ENCODE assay signal across 8 cellular contexts in the genomic region with DNA sequence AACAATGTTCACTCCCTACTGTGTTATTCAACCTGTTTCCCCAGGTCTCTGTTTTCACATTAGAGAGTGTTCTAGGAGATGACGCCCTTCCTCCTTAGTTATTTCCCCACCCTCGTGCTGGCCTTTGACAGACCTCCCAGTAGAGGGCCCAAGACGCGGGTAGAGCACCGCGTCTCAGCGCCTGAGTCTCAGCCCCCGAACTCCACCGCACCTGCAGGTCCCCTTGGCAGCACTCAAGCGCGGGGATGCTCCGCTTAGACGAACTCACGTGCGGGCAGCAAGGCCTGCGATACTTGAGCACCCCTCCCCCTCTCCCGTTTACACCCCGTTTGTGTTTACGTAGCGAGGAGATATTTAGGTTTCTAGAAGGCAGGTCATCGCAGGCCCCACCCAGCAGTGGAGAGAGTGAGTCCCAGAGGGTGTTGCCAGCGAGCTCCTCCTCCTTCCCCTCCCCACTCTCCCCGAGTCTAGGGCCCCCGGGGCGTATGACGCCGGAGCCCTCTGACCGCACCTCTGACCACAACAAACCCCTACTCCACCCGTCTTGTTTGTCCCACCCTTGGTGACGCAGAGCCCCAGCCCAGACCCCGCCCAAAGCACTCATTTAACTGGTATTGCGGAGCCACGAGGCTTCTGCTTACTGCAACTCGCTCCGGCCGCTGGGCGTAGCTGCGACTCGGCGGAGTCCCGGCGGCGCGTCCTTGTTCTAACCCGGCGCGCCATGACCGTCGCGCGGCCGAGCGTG. TPM values are rescaled to one million over a fixed set of nuclear protein-coding genes. Genes with fewer than 3 reads are reported as not detected.
DNase-seq lines count a peak whose midpoint lies in the region; ATAC-seq lines count a peak whose summit lies in the region.

CD55 (plus strand) TSS at position 634 of the 745 bp plus-strand sequence; CDS start at position 722, 88 bp downstream.

- H3K9ac ChIP-seq in NT2/D1 (ENCODE audit: insufficient read length, low read depth) (peak within 1 kb of the TSS; percentile 81), endocrine pancreas (ENCODE audit: control insufficient read depth, insufficient read depth, low read length) (peak within 1 kb of the TSS; percentile 81), mesendoderm (ENCODE audit: low read length) (peak within 1 kb of the TSS; percentile 81)

- H3K79me1 ChIP-seq in mesendoderm (ENCODE audit: low read length), result peaks cover 4% of the 10 kb centered on the region

- H3K4me3 ChIP-seq in NT2/D1 (ENCODE audit: insufficient read length, low read depth) (peak within 1 kb of the TSS; percentile 57), endocrine pancreas (ENCODE audit: control insufficient read depth, insufficient read depth, low read length) (peak within 1 kb of the TSS; percentile 99), mesendoderm (ENCODE audit: low read length) (peak within 1 kb of the TSS; percentile 66)

- peak within 1 kb of the TSS; percentile 96 for H3K4me2 ChIP-seq in mesendoderm (ENCODE audit: low read length)

- peak within 1 kb of the TSS; percentile 35 for H3K27ac ChIP-seq in mesendoderm (ENCODE audit: low read depth, low read length)

- no peak within 1 kb of the TSS for H2BK120ac ChIP-seq in mesendoderm (ENCODE audit: low read depth, low read length)

- ATAC-seq in GM19463 (IDR thresholded peaks at IDR 0.05; ENCODE audit: unreplicated experiment), result peak; percentile 89

- DNase-seq in COLO668 (lab: John Stamatoyannopoulos, UW; ENCODE audit: unreplicated experiment), result peak; percentile 90
- peak; percentile 91 for DNase-seq in HPDE6-E6E7 (ENCODE audit: extremely low spot score)
- peak; percentile 95 for DNase-seq in NT2/D1 (ENCODE audit: low read depth, low spot score)
- DNase-seq in activated CD8-positive, alpha-beta memory T cell treated with anti-CD3 and anti-CD28 coated beads, Interleukin-2, amount 50 U/mL, for 1 hour (ENCODE audit: extremely low read depth), result peak; percentile 99
- peak; percentile 98 for DNase-seq in mesendoderm
- DNase-seq in stimulated activated CD8-positive, alpha-beta memory T cell treated with anti-CD3 and anti-CD28 coated beads, Interleukin-15, amount 100 ng/mL, for 1 hour (ENCODE audit: low read depth), result peak; percentile 98

- H3K18ac ChIP-seq in mesendoderm (ENCODE audit: low read length), result peak within 1 kb of the TSS; percentile 53

- WGBS in mesendoderm (ENCODE audit: extremely low coverage, insufficient coverage, low lambda C conversion rate), result no CpG with 5 or more reads among the region's 53 CpGs

- H3K27me3 ChIP-seq in NT2/D1 (ENCODE audit: insufficient read depth, insufficient read length), result no peaks in the 10 kb centered on the region
- no peaks in the 10 kb centered on the region for H3K27me3 ChIP-seq in endocrine pancreas (ENCODE audit: control insufficient read depth, insufficient read depth, low read length)
- no peaks in the 10 kb centered on the region for H3K27me3 ChIP-seq in mesendoderm (ENCODE audit: insufficient read depth, low read length, poor library complexity)

- H3K36me3 ChIP-seq in NT2/D1 (ENCODE audit: insufficient read depth, insufficient read length, low read length) (peaks cover 24% of the 10 kb centered on the region), endocrine pancreas (ENCODE audit: control insufficient read depth, insufficient read depth, low read length) (no peaks in the 10 kb centered on the region), mesendoderm (ENCODE audit: control insufficient read depth, insufficient read depth, low read length) (no peaks in the 10 kb centered on the region)

- H3K9me3 ChIP-seq in NT2/D1 (ENCODE audit: insufficient read depth, low read length) (no peaks in the 10 kb centered on the region), endocrine pancreas (ENCODE audit: control insufficient read depth, low read length) (no peaks in the 10 kb centered on the region)

- H3K4me1 ChIP-seq in NT2/D1 (ENCODE audit: insufficient read depth, insufficient read length) (no peaks in the 10 kb centered on the region), endocrine pancreas (ENCODE audit: control insufficient read depth, insufficient read depth, low read length) (peaks cover 10% of the 10 kb centered on the region), mesendoderm (ENCODE audit: control insufficient read depth, low read depth, low read length) (peaks cover 10% of the 10 kb centered on the region)

- peaks cover 4% of the 10 kb centered on the region for H3K79me2 ChIP-seq in mesendoderm (ENCODE audit: control insufficient read depth, insufficient read depth, low read length)

- peak within 1 kb of the TSS; percentile 74 for H3K4ac ChIP-seq in mesendoderm (ENCODE audit: low read depth, low read length)

- H4K5ac ChIP-seq in mesendoderm (ENCODE audit: low read length), result no peak within 1 kb of the TSS

- H4K8ac ChIP-seq in mesendoderm (ENCODE audit: low read depth, low read length), result no peak within 1 kb of the TSS

- H3K23ac ChIP-seq in mesendoderm (ENCODE audit: low read length), result peak within 1 kb of the TSS; percentile 54

- H2AK5ac ChIP-seq in mesendoderm (ENCODE audit: low read length), result no peak within 1 kb of the TSS

- no peak within 1 kb of the TSS for H2BK15ac ChIP-seq in mesendoderm (replicated peaks; ENCODE audit: low read depth)

- H2BK5ac ChIP-seq in mesendoderm (ENCODE audit: low read length), result peak within 1 kb of the TSS; percentile 30

- peak within 1 kb of the TSS; percentile 92 for H3K56ac ChIP-seq in mesendoderm (ENCODE audit: low read length)

RNA-seq across cellular contexts. Expression of gene CD55, which starts in this region (rescaled TPM):
- 31.6 TPM for polyA plus RNA-seq in mesendoderm (2013, experiment 1 of 2)
- 32.3 TPM for polyA plus RNA-seq in mesendoderm (2013, experiment 2 of 2)

Comparison
In these comparisons a context has a peak if more than half of its experiments do, and no peak if none do; other contexts are left out.
1. Peak in every context shown above with its lines: DNase-seq, ATAC-seq, H3K4me3 ChIP-seq and H3K27ac ChIP-seq.